Comparison of ENCODE assay signal across 1 cellular context in genomic region chr6:41156771-41157170, GRCh38.
TF ChIP-seq lines count a peak whose summit lies in the region.

No MANE protein-coding gene starts in this region.

TF ChIP-seq in SK-N-SH treated with all-trans-retinoic acid at 6 μM for 48 hours, 23 proteins besides CTCF, POLR2A, EP300 and RAD21:
- TF ChIP-seq, protein P1, sequence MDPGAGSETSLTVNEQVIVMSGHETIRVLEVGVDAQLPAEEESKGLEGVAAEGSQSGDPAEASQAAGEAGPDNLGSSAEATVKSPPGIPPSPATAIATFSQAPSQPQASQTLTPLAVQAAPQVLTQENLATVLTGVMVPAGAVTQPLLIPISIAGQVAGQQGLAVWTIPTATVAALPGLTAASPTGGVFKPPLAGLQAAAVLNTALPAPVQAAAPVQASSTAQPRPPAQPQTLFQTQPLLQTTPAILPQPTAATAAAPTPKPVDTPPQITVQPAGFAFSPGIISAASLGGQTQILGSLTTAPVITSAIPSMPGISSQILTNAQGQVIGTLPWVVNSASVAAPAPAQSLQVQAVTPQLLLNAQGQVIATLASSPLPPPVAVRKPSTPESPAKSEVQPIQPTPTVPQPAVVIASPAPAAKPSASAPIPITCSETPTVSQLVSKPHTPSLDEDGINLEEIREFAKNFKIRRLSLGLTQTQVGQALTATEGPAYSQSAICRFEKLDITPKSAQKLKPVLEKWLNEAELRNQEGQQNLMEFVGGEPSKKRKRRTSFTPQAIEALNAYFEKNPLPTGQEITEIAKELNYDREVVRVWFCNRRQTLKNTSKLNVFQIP (CRISPR knock-in tag; IDR thresholded peaks at IDR 0.05; ENCODE audit: borderline replicate concordance, low read depth) = no peak
- no peak for TF ChIP-seq ZNF565 (CRISPR knock-in tag; conservative IDR thresholded peaks at IDR 0.05; ENCODE audit: low read depth)
- no peak for TF ChIP-seq PATZ1 (CRISPR knock-in tag; IDR thresholded peaks at IDR 0.05; ENCODE audit: borderline replicate concordance)
- no peak for TF ChIP-seq CSDC2 (CRISPR knock-in tag; IDR thresholded peaks at IDR 0.05)
- TF ChIP-seq TCF4 (CRISPR knock-in tag; IDR thresholded peaks at IDR 0.05; ENCODE audit: borderline replicate concordance) = no peak
- no peak for TF ChIP-seq ESRRG (CRISPR knock-in tag; IDR thresholded peaks at IDR 0.05)
- TF ChIP-seq TOX (CRISPR knock-in tag; IDR thresholded peaks at IDR 0.05; ENCODE audit: borderline replicate concordance) = no peak
- TF ChIP-seq TSHZ2 (CRISPR knock-in tag; IDR thresholded peaks at IDR 0.05) = no peak
- TF ChIP-seq OSR1 (CRISPR knock-in tag; IDR thresholded peaks at IDR 0.05) = no peak
- TF ChIP-seq ARNTL (CRISPR knock-in tag; IDR thresholded peaks at IDR 0.05; ENCODE audit: borderline replicate concordance, low read depth) = no peak
- TF ChIP-seq PPARA (CRISPR knock-in tag; IDR thresholded peaks at IDR 0.05; ENCODE audit: borderline replicate concordance) = no peak
- TF ChIP-seq CREB5 (CRISPR knock-in tag; IDR thresholded peaks at IDR 0.05; ENCODE audit: low read depth) = no peak
- no peak for TF ChIP-seq ZC3H10 (CRISPR knock-in tag; IDR thresholded peaks at IDR 0.05)
- TF ChIP-seq SNAI2 (CRISPR knock-in tag; IDR thresholded peaks at IDR 0.05) = no peak
- TF ChIP-seq ZNF70 (CRISPR knock-in tag; IDR thresholded peaks at IDR 0.05) = no peak
